Comparison of ENCODE assay signal across 8 cellular contexts in genomic region chr16:67560827-67561342, GRCh38. TPM values are rescaled to one million over a fixed set of nuclear protein-coding genes. Genes with fewer than 3 reads are reported as not detected.
A peak's percentile ranks its signal among the peaks of the same experiment; 100 is the strongest.
DNase-seq lines count a peak whose midpoint lies in the region; ATAC-seq and TF ChIP-seq lines count a peak whose summit lies in the region.
"Had no signal": no experiment of that assay in that cellular context is flagged by ENCODE, and none has a peak within 500 bp of the region (broad histone marks: within the 10 kb centered on the region; RNA-seq: fewer than 3 reads in every experiment).

No MANE protein-coding gene starts in this region.

- POLR2A ChIA-PET in PC-9 (lab: Charles Lee; ENCODE audit: unreplicated experiment) = no interaction called here

- BruUV-seq in PC-9 (replicated peaks; lab: Mats Ljungman, UMichigan) = no TSS peak

- ATAC-seq in GM19324 (IDR thresholded peaks at IDR 0.05; ENCODE audit: low FRiP score, unreplicated experiment) = no peak
- ATAC-seq in HG03457 (IDR thresholded peaks at IDR 0.05; ENCODE audit: unreplicated experiment) = no peak

- H3K9me3 ChIP-seq in PC-9 (ENCODE audit: insufficient read depth, low read depth) = no peaks in the 10 kb centered on the region
- no peaks in the 10 kb centered on the region for H3K9me3 ChIP-seq in skeletal muscle satellite cell (replicated peaks; ENCODE audit: low read length)

- H3K4me1 ChIP-seq in PC-9 (replicated peaks; ENCODE audit: insufficient read depth) (peaks cover 30% of the 10 kb centered on the region), skeletal muscle satellite cell (ENCODE audit: control insufficient read depth, insufficient read depth, low read length) (peaks cover 24% of the 10 kb centered on the region)

- intact Hi-C loops in PC-9 (cut with micrococcal nuclease; ENCODE audit: unreplicated experiment) = loop anchor here (10.0 kb wide), 1 partner anchor 76 kb away; the partner anchor contains the start of genes AGRP and ATP6V0D1

- DNase-seq in GM12865 (ENCODE audit: low read depth) (peak; percentile 9), PC-9 (no peak), epithelial cell of prostate (ENCODE audit: low read depth, low spot score) (no peak), NOMO-1 (lab: John Stamatoyannopoulos, UW; ENCODE audit: unreplicated experiment in 2 of 2) (no peak)
- DNase-seq: effector CD4-positive, alpha-beta T cell had no signal

- CTCF ChIA-PET in PC-9 (lab: Charles Lee) = interaction anchor here (2.8 kb wide), 1 partner anchor 40 kb away, joined by 17 read pairs; no protein-coding TSS in a partner anchor

- H3K4me2 ChIP-seq in PC-9 (peak overlapping the region; percentile 76), skeletal muscle satellite cell (ENCODE audit: low read length) (peak overlapping the region; percentile 88)

- no peaks in the 10 kb centered on the region for H3K9me2 ChIP-seq in PC-9 (ENCODE audit: insufficient read depth)

- H3K36me3 ChIP-seq in PC-9 (ENCODE audit: low read depth) (no peaks in the 10 kb centered on the region), skeletal muscle satellite cell (ENCODE audit: insufficient read depth, low read length) (no peaks in the 10 kb centered on the region)

- TF ChIP-seq CTCF in GM12865 (IDR thresholded peaks at IDR 0.05; ENCODE audit: insufficient read depth, low read depth, low read length, missing control alignments) (no peak), PC-9 (conservative IDR thresholded peaks at IDR 0.05) (no peak)

- H3K9ac ChIP-seq in skeletal muscle satellite cell (ENCODE audit: low read depth, low read length) = peak overlapping the region; percentile 87

- H3F3A ChIP-seq in PC-9 (ENCODE audit: insufficient read depth, low read depth) = peaks cover 38% of the 10 kb centered on the region

- peaks cover 33% of the 10 kb centered on the region for H3K79me2 ChIP-seq in PC-9 (ENCODE audit: low read depth)

- peaks cover 15% of the 10 kb centered on the region; the same call in 1 of the 2 replicates for H4K20me1 ChIP-seq in PC-9 (ENCODE audit: insufficient read depth)

- no peak overlapping the region for H2AFZ ChIP-seq in PC-9

- H3K27ac ChIP-seq in PC-9 = peak overlapping the region; percentile 16; the same call in 1 of the 2 replicates
- peak overlapping the region; percentile 97 for H3K27ac ChIP-seq in epithelial cell of prostate

- H3K27me3 ChIP-seq in PC-9 (ENCODE audit: insufficient read depth, low read depth) (no peaks in the 10 kb centered on the region), skeletal muscle satellite cell (ENCODE audit: control insufficient read depth, insufficient read depth, low read length) (no peaks in the 10 kb centered on the region)

- H3K4me3 ChIP-seq in GM12865 (ENCODE audit: low read depth, low read length) = peak overlapping the region; percentile 72
- peak overlapping the region; percentile 61; the same call in 1 of the 2 replicates for H3K4me3 ChIP-seq in PC-9
- peak overlapping the region; percentile 24 for H3K4me3 ChIP-seq in skeletal muscle satellite cell (ENCODE audit: low read length)

RNA-seq across cellular contexts. Expression of gene CTCF, which starts 1.4 kb away (rescaled TPM):
- 35.3 and 39.0 TPM in 2 replicates for total RNA-seq in PC-9 (2021)
- total RNA-seq in skeletal muscle satellite cell (2012; rRNA removed) = 18.1 and 21.3 TPM in 2 replicates

RNA-seq across cellular contexts. Expression of gene RIPOR1, which starts 32.3 kb away (rescaled TPM):
- total RNA-seq in PC-9 (2021) = 76.7 and 113 TPM in 2 replicates
- 20.8 and 27.7 TPM in 2 replicates for total RNA-seq in skeletal muscle satellite cell (2012; rRNA removed)
